In the genomic region with DNA sequence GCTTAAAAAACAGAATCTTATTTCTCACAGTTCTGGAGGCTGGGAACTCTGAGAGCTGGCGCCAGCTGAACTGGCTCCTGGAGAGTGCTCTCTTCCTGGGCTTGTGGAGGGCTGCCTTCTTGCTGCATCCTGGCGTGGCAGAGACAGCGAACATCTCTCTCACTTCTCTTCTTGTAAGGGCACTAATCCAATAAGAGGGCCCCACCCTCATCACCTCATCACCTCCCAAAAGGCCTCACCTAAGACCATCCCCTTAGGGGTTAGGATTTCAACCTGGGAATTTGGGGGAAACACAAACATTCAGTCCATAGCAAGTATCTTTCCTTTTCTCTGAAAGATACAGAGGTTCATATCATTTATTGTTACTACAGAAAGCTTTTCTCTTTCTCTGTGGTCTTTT, we compare ENCODE assay signal across 34 cellular contexts. TPM values are rescaled to one million over a fixed set of nuclear protein-coding genes. Genes with fewer than 3 reads are reported as not detected.
"Had no signal": no experiment of that assay in that cellular context is flagged by ENCODE, and none has a peak within 500 bp of the region (broad histone marks: within the 10 kb centered on the region; RNA-seq: fewer than 3 reads in every experiment).

No MANE protein-coding gene starts in this region.

- H3K9me3 ChIP-seq: neutrophil, pancreas, psoas muscle, spleen, suprapubic skin, testis, tibial artery, transverse colon, upper lobe of right lung, uterus had no signal

- H3K9me3 Mint-ChIP-seq: natural killer cell; neural crest cell; stimulated activated memory B cell treated with anti-CD40 and anti-IgM and Interleukin-4, amounts not matched to agents 10 μg/mL and 1 μg/mL and 100 μg/mL, for 72 hours; stimulated activated naive CD8-positive, alpha-beta T cell treated with anti-CD3 and anti-CD28 coated beads, Interleukin-15, amount 100 ng/mL, for 72 hours; type B pancreatic cell had no signal

- H3K4me1 ChIP-seq: pancreas, suprapubic skin, testis, tibial artery, transverse colon, upper lobe of right lung, uterus had no signal

- H3K4me2 ChIP-seq: smooth muscle cell had no signal

- DNase-seq: naive thymus-derived CD4-positive, alpha-beta T cell; natural killer cell; nephron progenitor cell; nucleus accumbens; pancreas; psoas muscle; right cardiac atrium; stimulated activated CD4-positive, alpha-beta T cell treated with anti-CD3 and anti-CD28 coated beads, Interleukin-12 subunit alpha, Interleukin-12 subunit beta, amount 100 ng/mL, for 4 hours; stimulated activated CD4-positive, alpha-beta T cell treated with anti-CD3 and anti-CD28 coated beads, Interleukin-1b, Interleukin-23, amount 100 ng/mL, for 48 hours; stimulated activated CD4-positive, alpha-beta T cell treated with anti-CD3 and anti-CD28 coated beads, Interleukin-4, amount 100 ng/mL, for 1 hour; stimulated activated CD4-positive, alpha-beta T cell treated with anti-CD3 and anti-CD28 coated beads, Interleukin-4, amount 100 ng/mL, for 4 hours; stimulated activated CD8-positive, alpha-beta memory T cell treated with anti-CD3 and anti-CD28 coated beads, Interleukin-4, amount 100 ng/mL, for 48 hours; stimulated activated naive CD4-positive, alpha-beta T cell; stimulated activated naive CD8-positive, alpha-beta T cell treated with anti-CD3 and anti-CD28 coated beads, Interleukin-15, amount 100 ng/mL, for 72 hours; stimulated activated naive CD8-positive, alpha-beta T cell treated with anti-CD3 and anti-CD28 coated beads, Interleukin-15, Interleukin-2, amounts not matched to agents 100 U/mL and 50 U/mL, for 24 hours; substantia nigra; testis; transverse colon; upper lobe of right lung; uterus had no signal

- H3K36me3 ChIP-seq: neutrophil, pancreas, spleen, suprapubic skin, transverse colon, upper lobe of right lung, uterus had no signal

- H3K4me3 ChIP-seq: pancreas, psoas muscle, skin epidermis, smooth muscle cell, spleen, suprapubic skin, testis, tibial artery, transverse colon, upper lobe of right lung, uterus had no signal

- H3K4me3 Mint-ChIP-seq: naive thymus-derived CD4-positive, alpha-beta T cell; nephron progenitor cell; neural crest cell; stimulated activated memory B cell treated with anti-CD40 and anti-IgM and Interleukin-4, amounts not matched to agents 10 μg/mL and 1 μg/mL and 100 μg/mL, for 72 hours; stimulated activated naive CD8-positive, alpha-beta T cell treated with anti-CD3 and anti-CD28 coated beads, Interleukin-15, amount 100 ng/mL, for 72 hours; type B pancreatic cell had no signal

- H3K36me3 Mint-ChIP-seq: natural killer cell, type B pancreatic cell had no signal

- ATAC-seq: naive thymus-derived CD4-positive, alpha-beta T cell; natural killer cell; pancreas; psoas muscle; right cardiac atrium; sciatic nerve; stimulated activated memory B cell treated with anti-CD40 and anti-IgM and Interleukin-4, amounts not matched to agents 10 μg/mL and 1 μg/mL and 100 μg/mL, for 72 hours; stimulated activated naive CD8-positive, alpha-beta T cell treated with anti-CD3 and anti-CD28 coated beads, Interleukin-15, amount 100 ng/mL, for 72 hours; stimulated activated naive CD8-positive, alpha-beta T cell treated with anti-CD3 and anti-CD28 coated beads, Interleukin-15, Interleukin-2, amounts not matched to agents 100 U/mL and 50 U/mL, for 24 hours; upper lobe of right lung had no signal

- H3K27ac Mint-ChIP-seq: natural killer cell; progenitor cell of endocrine pancreas; stimulated activated memory B cell treated with anti-CD40 and anti-IgM and Interleukin-4, amounts not matched to agents 10 μg/mL and 1 μg/mL and 100 μg/mL, for 72 hours; stimulated activated naive CD8-positive, alpha-beta T cell treated with anti-CD3 and anti-CD28 coated beads, Interleukin-15, amount 100 ng/mL, for 72 hours; type B pancreatic cell had no signal

- H3K27me3 ChIP-seq: pancreas, suprapubic skin, testis, tibial artery, transverse colon, upper lobe of right lung, uterus had no signal

- H3K27me3 Mint-ChIP-seq: naive thymus-derived CD4-positive, alpha-beta T cell; stimulated activated naive CD8-positive, alpha-beta T cell treated with anti-CD3 and anti-CD28 coated beads, Interleukin-15, amount 100 ng/mL, for 72 hours had no signal

- H3K27ac ChIP-seq: neutrophil, pancreas, psoas muscle, skin epidermis, spleen, suprapubic skin, testis, tibial artery, transverse colon, upper lobe of right lung, uterus had no signal

RNA-seq across cellular contexts. Expression of gene PNLDC1, which starts 23.9 kb away (rescaled TPM):
- total RNA-seq: osteocyte, progenitor cell of endocrine pancreas, renal cortical epithelial cell, sciatic nerve, smooth muscle cell, urinary bladder had no signal
